In the genomic region with DNA sequence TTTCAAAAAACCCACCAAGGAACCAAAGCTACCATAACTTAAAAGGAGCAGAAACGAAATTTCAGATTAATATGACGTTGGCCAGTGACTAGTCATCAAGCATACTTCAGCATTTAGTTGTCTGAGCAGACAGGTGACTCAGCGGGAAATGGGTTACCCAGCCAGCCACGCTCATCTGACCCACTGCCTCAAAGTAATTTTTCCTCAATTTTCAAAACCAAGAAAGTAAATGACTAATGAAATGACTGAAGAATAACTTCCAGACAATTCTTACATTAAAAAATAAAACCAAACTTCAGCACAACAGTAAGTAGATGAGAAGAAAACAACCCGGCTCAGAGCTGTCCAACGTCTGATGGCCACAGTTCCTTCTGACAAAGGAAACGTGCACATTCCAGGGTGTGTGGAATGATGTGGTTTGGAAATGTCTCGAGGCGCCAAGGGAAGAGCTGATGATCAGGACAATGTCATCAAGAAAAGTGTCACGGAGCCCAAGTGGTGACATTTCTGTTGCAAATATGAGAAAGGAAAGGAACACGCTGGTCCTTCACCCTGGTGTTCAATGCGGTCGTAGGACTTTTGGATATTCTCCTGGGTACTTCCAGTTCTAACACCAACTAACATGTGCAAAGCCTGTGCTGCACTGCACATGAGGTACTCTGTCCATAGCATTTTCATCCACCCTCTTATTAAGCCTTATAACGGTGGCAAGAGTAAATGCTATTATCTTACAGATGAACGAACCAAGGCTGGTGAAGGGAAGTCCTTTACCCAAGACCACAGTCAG, we compare ENCODE assay signal across 11 cellular contexts.
DNase-seq lines count a peak whose midpoint lies in the region; ATAC-seq, FAIRE-seq and TF ChIP-seq lines count a peak whose summit lies in the region.
"Had no signal": no experiment of that assay in that cellular context is flagged by ENCODE, and none has a peak within 500 bp of the region (broad histone marks: within the 10 kb centered on the region; RNA-seq: fewer than 3 reads in every experiment).

No MANE protein-coding gene starts in this region.

- peak overlapping the region; percentile 31 for H3K4me3 ChIP-seq in astrocyte (ENCODE audit: insufficient read depth, low read depth, low read length)
- H3K4me3 ChIP-seq: neural progenitor cell had no signal

- no peaks in the 10 kb centered on the region for H3K27me3 ChIP-seq in astrocyte (ENCODE audit: insufficient read depth, low read length)
- H3K27me3 ChIP-seq: neural progenitor cell had no signal

- H3K36me3 ChIP-seq in astrocyte (ENCODE audit: insufficient read depth, low read length) = no peaks in the 10 kb centered on the region
- H3K36me3 ChIP-seq: neural progenitor cell had no signal

- H3K9me3 ChIP-seq in astrocyte (ENCODE audit: insufficient read depth, low read depth, low read length) = no peaks in the 10 kb centered on the region

- peak; percentile 60 for FAIRE-seq in astrocyte (lab: Jason Lieb, UNC)

- H3K27ac Mint-ChIP-seq in astrocyte (ENCODE audit: unreplicated experiment) (peak overlapping the region; percentile 94), naive B cell (peak overlapping the region in 5 of 6 donors; percentile 15 to 91 (median 76))
- H3K27ac Mint-ChIP-seq: neural progenitor cell had no signal

- H3K4me1 Mint-ChIP-seq in astrocyte (ENCODE audit: low read depth, unreplicated experiment) = peaks cover 56% of the 10 kb centered on the region
- H3K4me1 Mint-ChIP-seq in naive B cell = peaks cover 56 to 87% (median 70%) of the 10 kb centered on the region in 3 donors
- H3K4me1 Mint-ChIP-seq: neural progenitor cell had no signal

- H3K79me2 ChIP-seq in astrocyte (ENCODE audit: insufficient read depth, low read length) = peaks cover 84% of the 10 kb centered on the region

- no peaks in the 10 kb centered on the region for H3K27me3 Mint-ChIP-seq in astrocyte (ENCODE audit: low read depth, unreplicated experiment)
- H3K27me3 Mint-ChIP-seq in naive B cell = no peaks in the 10 kb centered on the region

- H3K27ac ChIP-seq in astrocyte (ENCODE audit: low read depth, low read length) = peak overlapping the region; percentile 98
- H3K27ac ChIP-seq: neural progenitor cell had no signal

- ATAC-seq in naive B cell (ENCODE audit: low read depth in 2 of 2) (no peak), GM19395 (IDR thresholded peaks at IDR 0.05; ENCODE audit: unreplicated experiment) (no peak), GM21447 (IDR thresholded peaks at IDR 0.05; ENCODE audit: unreplicated experiment) (no peak), HG02970 (IDR thresholded peaks at IDR 0.05; ENCODE audit: low FRiP score, unreplicated experiment) (no peak)

- H3K36me3 Mint-ChIP-seq in astrocyte (ENCODE audit: low read depth, unreplicated experiment) (peaks cover 22% of the 10 kb centered on the region), naive B cell (peaks cover 11% of the 10 kb centered on the region in 2 donors)

- DNase-seq in AG20443 (ENCODE audit: low spot score) = peak; percentile 89
- DNase-seq in NCI-H226 = peak; percentile 84
- peak; percentile 99 for DNase-seq in astrocyte (ENCODE audit: low read depth)
- DNase-seq in naive B cell = no peak
- DNase-seq in iPS-NIHi7 (ENCODE audit: extremely low spot score) = no peak
- DNase-seq: cerebellar nuclear complex, Right ventricle myocardium superior had no signal

- H3K4me1 ChIP-seq in astrocyte (ENCODE audit: insufficient read depth, low read length) = peaks cover 30% of the 10 kb centered on the region
- H3K4me1 ChIP-seq: neural progenitor cell had no signal

- H3K9ac ChIP-seq in astrocyte (ENCODE audit: low read length) = peak overlapping the region; percentile 81
- H3K9ac ChIP-seq: neural progenitor cell had no signal

- H3K4me3 Mint-ChIP-seq in astrocyte (ENCODE audit: unreplicated experiment) (peak overlapping the region; percentile 2), naive B cell (peak overlapping the region in 1 of 8 donors; percentile 70)
- H3K4me3 Mint-ChIP-seq: neural progenitor cell had no signal

- H2AFZ ChIP-seq in astrocyte (ENCODE audit: low read depth, low read length) = no peak overlapping the region
- H2AFZ ChIP-seq: neural progenitor cell had no signal

- TF ChIP-seq CTCF in astrocyte (IDR thresholded peaks at IDR 0.05; ENCODE audit: insufficient read depth, low read depth, low read length) = no peak

- peak overlapping the region; percentile 79 for H3K4me2 ChIP-seq in astrocyte (ENCODE audit: low read length)
- H3K4me2 ChIP-seq: neural progenitor cell had no signal

- no peaks in the 10 kb centered on the region for H4K20me1 ChIP-seq in astrocyte (ENCODE audit: insufficient read depth, low read length)

- no peaks in the 10 kb centered on the region for H3K9me3 Mint-ChIP-seq in astrocyte (ENCODE audit: unreplicated experiment)
- no peaks in the 10 kb centered on the region for H3K9me3 Mint-ChIP-seq in naive B cell
- H3K9me3 Mint-ChIP-seq: neural progenitor cell had no signal

Comparison
In these comparisons a context has a peak if more than half of its experiments do, and no peak if none do; other contexts are left out.
1. DNase-seq: peak in AG20443 (single experiment), NCI-H226 (single experiment) and astrocyte (single experiment); none in naive B cell (single experiment) and iPS-NIHi7 (single experiment).